In genomic region chr9:110579763-110580255, GRCh38 we compare ENCODE assay signal across 12 cellular contexts. TPM values are rescaled to one million over a fixed set of nuclear protein-coding genes. Genes with fewer than 3 reads are reported as not detected.
DNase-seq lines count a peak whose midpoint lies in the region; FAIRE-seq and TF ChIP-seq lines count a peak whose summit lies in the region.
"Had no signal": no experiment of that assay in that cellular context is flagged by ENCODE, and none has a peak within 500 bp of the region (broad histone marks: within the 10 kb centered on the region; RNA-seq: fewer than 3 reads in every experiment).

No MANE protein-coding gene starts in this region.

- H3F3A ChIP-seq in neural cell (ENCODE audit: insufficient read depth, low read length, poor library complexity, severe bottlenecking), result no peaks in the 10 kb centered on the region

- H2AFZ ChIP-seq in fibroblast of lung (ENCODE audit: low read length) (peak overlapping the region; percentile 1), neural cell (ENCODE audit: low read depth, low read length) (peak overlapping the region; percentile 29)

- H4K20me1 ChIP-seq in fibroblast of lung (ENCODE audit: control insufficient read depth, extremely low read depth, insufficient read depth, low read length) (no peaks in the 10 kb centered on the region), neural cell (ENCODE audit: insufficient read depth) (no peaks in the 10 kb centered on the region)

- peaks cover 2% of the 10 kb centered on the region for H3K4me1 ChIP-seq in fibroblast of lung (ENCODE audit: control insufficient read depth, extremely low read depth, insufficient read depth, low read length)
- H3K4me1 ChIP-seq in effector memory CD4-positive, alpha-beta T cell (ENCODE audit: control insufficient read depth, insufficient read depth, low read length, poor library complexity, severe bottlenecking), result no peaks in the 10 kb centered on the region

- H3K9me2 ChIP-seq in neural cell (ENCODE audit: insufficient read depth, low read length), result no peaks in the 10 kb centered on the region

- H3K9me3 ChIP-seq in fibroblast of lung (ENCODE audit: control insufficient read depth, insufficient read depth, low read depth, low read length) (no peaks in the 10 kb centered on the region), neural cell (ENCODE audit: low read length) (no peaks in the 10 kb centered on the region)
- H3K9me3 ChIP-seq in effector memory CD4-positive, alpha-beta T cell (ENCODE audit: control insufficient read depth, low read length), result no peaks in the 10 kb centered on the region

- peak overlapping the region; percentile 86 for H3K27ac ChIP-seq in fibroblast of lung (ENCODE audit: insufficient read depth, low read length)
- no peak overlapping the region for H3K27ac ChIP-seq in neural cell (ENCODE audit: low read length)
- H3K27ac ChIP-seq in effector memory CD4-positive, alpha-beta T cell (ENCODE audit: insufficient read depth, low read length, poor library complexity, severe bottlenecking), result no peak overlapping the region

- no peaks in the 10 kb centered on the region for H3K27me3 ChIP-seq in fibroblast of lung (ENCODE audit: control insufficient read depth, insufficient read depth, low read length)
- H3K27me3 ChIP-seq in neural cell (ENCODE audit: insufficient read depth, low read depth, low read length), result peaks cover 37% of the 10 kb centered on the region
- H3K27me3 ChIP-seq in effector memory CD4-positive, alpha-beta T cell (replicated peaks; ENCODE audit: control insufficient read depth, insufficient read depth, low read length, poor library complexity, severe bottlenecking), result no peaks in the 10 kb centered on the region

- TF ChIP-seq POLR2A in H54 (IDR thresholded peaks at IDR 0.05; ENCODE audit: low read depth, low read length), result no peak

- no peak for FAIRE-seq in H54 (lab: Jason Lieb, UNC)
- FAIRE-seq: small intestine had no signal

- TF ChIP-seq CTCF in fibroblast of lung (conservative IDR thresholded peaks at IDR 0.05 in 1 of 2, IDR thresholded peaks at IDR 0.05 in 1 of 2; ENCODE audit: low read depth in 1 of 2, low read length in 2 of 2), result no peak
- TF ChIP-seq CTCF in neural cell (IDR thresholded peaks at IDR 0.05; ENCODE audit: poor library complexity, severe bottlenecking), result no peak

- TF ChIP-seq RAD21 in neural cell (conservative IDR thresholded peaks at IDR 0.05), result no peak

- DNase-seq in AG08396 (ENCODE audit: low spot score) (peak; percentile 85), NCI-H2171 treated with DMSO at 0.1 percent for 48 hours (lab: John Stamatoyannopoulos, UW) (peak; percentile 50), fibroblast of lung (ENCODE audit: low read depth in 2 of 2) (peak; percentile 60 to 66), NCI-H2227 (lab: John Stamatoyannopoulos, UW; ENCODE audit: unreplicated experiment) (no peak), H54 (ENCODE audit: insufficient read length, low spot score) (no peak)
- DNase-seq in effector memory CD4-positive, alpha-beta T cell, result no peak
- DNase-seq in activated effector memory CD4-positive, alpha-beta T cell treated with Interleukin-2 at 50 U/mL for 16 hours, result no peak
- DNase-seq: activated CD8-positive, alpha-beta memory T cell treated with anti-CD3 and anti-CD28 coated beads, Interleukin-2, amount 10 ng/mL, durations not matched to agents 7 days and 5 days; GF-D8; KBM-7; small intestine had no signal

- H3K4me2 ChIP-seq in fibroblast of lung (ENCODE audit: extremely low read depth, insufficient read depth, low read length) (peak overlapping the region; percentile 38), neural cell (ENCODE audit: low read length) (peak overlapping the region; percentile 92)

- TF ChIP-seq EP300 in neural cell (conservative IDR thresholded peaks at IDR 0.05; ENCODE audit: poor library complexity, severe bottlenecking), result no peak

- H3K9ac ChIP-seq in fibroblast of lung (ENCODE audit: insufficient read depth, low read length) (peak overlapping the region; percentile 83), neural cell (ENCODE audit: low read length) (peak overlapping the region; percentile 51)

- peak overlapping the region; percentile 69 to 84 (median 74) for H3K4me3 ChIP-seq in fibroblast of lung (replicated peaks in 1 of 4; ENCODE audit: control extremely low read depth in 1 of 4, insufficient read depth in 1 of 4, low read depth in 3 of 4, low read length in 4 of 4)
- peak overlapping the region; percentile 83 for H3K4me3 ChIP-seq in neural cell (ENCODE audit: low read length)
- no peak overlapping the region for H3K4me3 ChIP-seq in effector memory CD4-positive, alpha-beta T cell (ENCODE audit: insufficient read depth, low read depth, low read length, poor library complexity, severe bottlenecking)

- H3K79me2 ChIP-seq in fibroblast of lung (ENCODE audit: control insufficient read depth, insufficient read depth, low read length) (peaks cover 2% of the 10 kb centered on the region), neural cell (replicated peaks; ENCODE audit: insufficient read depth, low read length) (no peaks in the 10 kb centered on the region)

- H3K36me3 ChIP-seq in fibroblast of lung (ENCODE audit: control insufficient read depth, insufficient read depth, low read length), result no peaks in the 10 kb centered on the region
- no peaks in the 10 kb centered on the region for H3K36me3 ChIP-seq in neural cell (ENCODE audit: insufficient read depth, low read length)
- no peaks in the 10 kb centered on the region for H3K36me3 ChIP-seq in effector memory CD4-positive, alpha-beta T cell (ENCODE audit: control insufficient read depth, insufficient read depth, low read length)

TF ChIP-seq in neural cell, 6 proteins besides CTCF, POLR2A, EP300 and RAD21:
- no peak for TF ChIP-seq MXI1 (conservative IDR thresholded peaks at IDR 0.05; ENCODE audit: poor library complexity, severe bottlenecking)
- TF ChIP-seq, protein P1, sequence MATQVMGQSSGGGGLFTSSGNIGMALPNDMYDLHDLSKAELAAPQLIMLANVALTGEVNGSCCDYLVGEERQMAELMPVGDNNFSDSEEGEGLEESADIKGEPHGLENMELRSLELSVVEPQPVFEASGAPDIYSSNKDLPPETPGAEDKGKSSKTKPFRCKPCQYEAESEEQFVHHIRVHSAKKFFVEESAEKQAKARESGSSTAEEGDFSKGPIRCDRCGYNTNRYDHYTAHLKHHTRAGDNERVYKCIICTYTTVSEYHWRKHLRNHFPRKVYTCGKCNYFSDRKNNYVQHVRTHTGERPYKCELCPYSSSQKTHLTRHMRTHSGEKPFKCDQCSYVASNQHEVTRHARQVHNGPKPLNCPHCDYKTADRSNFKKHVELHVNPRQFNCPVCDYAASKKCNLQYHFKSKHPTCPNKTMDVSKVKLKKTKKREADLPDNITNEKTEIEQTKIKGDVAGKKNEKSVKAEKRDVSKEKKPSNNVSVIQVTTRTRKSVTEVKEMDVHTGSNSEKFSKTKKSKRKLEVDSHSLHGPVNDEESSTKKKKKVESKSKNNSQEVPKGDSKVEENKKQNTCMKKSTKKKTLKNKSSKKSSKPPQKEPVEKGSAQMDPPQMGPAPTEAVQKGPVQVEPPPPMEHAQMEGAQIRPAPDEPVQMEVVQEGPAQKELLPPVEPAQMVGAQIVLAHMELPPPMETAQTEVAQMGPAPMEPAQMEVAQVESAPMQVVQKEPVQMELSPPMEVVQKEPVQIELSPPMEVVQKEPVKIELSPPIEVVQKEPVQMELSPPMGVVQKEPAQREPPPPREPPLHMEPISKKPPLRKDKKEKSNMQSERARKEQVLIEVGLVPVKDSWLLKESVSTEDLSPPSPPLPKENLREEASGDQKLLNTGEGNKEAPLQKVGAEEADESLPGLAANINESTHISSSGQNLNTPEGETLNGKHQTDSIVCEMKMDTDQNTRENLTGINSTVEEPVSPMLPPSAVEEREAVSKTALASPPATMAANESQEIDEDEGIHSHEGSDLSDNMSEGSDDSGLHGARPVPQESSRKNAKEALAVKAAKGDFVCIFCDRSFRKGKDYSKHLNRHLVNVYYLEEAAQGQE (IDR thresholded peaks at IDR 0.05; ENCODE audit: borderline replicate concordance), result peak; percentile 82

RNA-seq across cellular contexts. Expression of gene SVEP1, which starts 0.3 kb away (rescaled TPM):
- total RNA-seq in fibroblast of lung, result 76.3 and 96.9 TPM in 2 replicates
- polyA plus RNA-seq in fibroblast of lung (24.4 and 46.3 TPM in 2 replicates), neural cell (0.10 and 0.42 TPM in 2 replicates)
- polyA plus RNA-seq in fibroblast of lung (2012), result 20.7 and 55.9 TPM in 2 replicates
- polyA minus RNA-seq in fibroblast of lung (ENCODE audit: low replicate concordance) (46.8 and 96.8 TPM in 2 replicates), neural cell (0.73 and 0.81 TPM in 2 replicates)
- total RNA-seq: activated CD8-positive, alpha-beta memory T cell treated with anti-CD3 and anti-CD28 coated beads, Interleukin-2, amount 10 ng/mL, durations not matched to agents 7 days and 5 days had no signal

Comparison
In these comparisons a context has a peak if more than half of its experiments do, and no peak if none do; other contexts are left out.
1. DNase-seq: peak in AG08396 (single experiment), NCI-H2171 treated with DMSO at 0.1 percent for 48 hours (single experiment) and fibroblast of lung (2 of 2); none in effector memory CD4-positive, alpha-beta T cell (0 of 3), NCI-H2227 (single experiment), H54 (single experiment) and activated effector memory CD4-positive, alpha-beta T cell treated with Interleukin-2 at 50 U/mL for 16 hours (single experiment).
2. RNA of gene SVEP1, which starts 0.3 kb away (polyA plus RNA-seq): 20.7 to 55.9 TPM in fibroblast of lung; 0.10 to 0.42 TPM in neural cell; every median in the first group is over 10 times any median in the second.